ENCODE assay signal across 8 cellular contexts in the genomic region with DNA sequence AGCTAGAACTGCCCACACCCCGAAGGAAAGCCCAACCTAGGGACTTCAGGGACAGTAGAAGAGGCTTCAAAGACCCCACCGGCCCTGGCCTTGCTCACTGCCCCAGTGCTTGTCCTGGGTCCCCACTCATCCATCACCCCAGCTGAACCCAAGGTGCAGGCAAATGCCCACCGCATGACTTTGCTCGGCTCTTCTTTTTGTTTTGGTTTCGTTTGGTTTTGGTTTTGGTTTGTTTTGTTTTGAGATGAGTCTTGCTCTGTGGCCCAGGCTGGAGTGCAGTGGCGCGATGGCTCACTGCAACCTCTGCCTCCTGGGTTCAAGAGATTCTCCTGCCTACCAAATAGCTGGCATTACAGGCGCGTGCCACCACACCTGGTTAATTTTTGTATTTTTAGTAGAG. TPM values are rescaled to one million over a fixed set of nuclear protein-coding genes. Genes with fewer than 3 reads are reported as not detected.
A peak's percentile ranks its signal among the peaks of the same experiment; 100 is the strongest.
DNase-seq lines count a peak whose midpoint lies in the region; ATAC-seq, FAIRE-seq and TF ChIP-seq lines count a peak whose summit lies in the region.

No MANE protein-coding gene starts in this region.

- 4% methylated on average over 9 of the region's 9 CpGs for WGBS in GM12878 (ENCODE audit: insufficient coverage, insufficient replicate concordance, low lambda C conversion rate, missing lambda C conversion rate)

- H3K27ac Mint-ChIP-seq in CD8-positive, alpha-beta memory T cell: peak overlapping the region; percentile 48 to 98 (median 95)

- H3K4me3 Mint-ChIP-seq in CD8-positive, alpha-beta memory T cell: peak overlapping the region; percentile 74 to 93 (median 85)

- DNase-seq in CD8-positive, alpha-beta memory T cell: peak in 1 of 5 donors; percentile 29
- DNase-seq in GM12878 (ENCODE audit: low read depth, low spot score) (peak; percentile 49), COR-L47 (lab: John Stamatoyannopoulos, UW) (no peak), activated gamma-delta T cell (lab: John Stamatoyannopoulos, UW) (no peak), medulla oblongata (ENCODE audit: extremely low spot score) (no peak), retina (no peak)

- TF ChIP-seq EP300 in GM12878 (IDR thresholded peaks at IDR 0.05; ENCODE audit: borderline replicate concordance in 1 of 2, control insufficient read depth in 1 of 2, low read depth in 2 of 2, low read length in 2 of 2): no peak

- peak overlapping the region; percentile 47 for H3K4me3 ChIP-seq in CD8-positive, alpha-beta memory T cell (ENCODE audit: low read length)
- peak overlapping the region; percentile 23; the same call in 1 of the 2 replicates for H3K4me3 ChIP-seq in GM12878

- SMC1A ChIA-PET in GM12878 (lab: Charles Lee; ENCODE audit: uncharacterized antibody, unreplicated experiment): interaction anchor here (0.9 to 2.0 kb wide), 2 partner anchors 10 to 49 kb away, joined by 3 to 6 read pairs; a partner anchor contains a TSS

- ATAC-seq in GM21390 (IDR thresholded peaks at IDR 0.05; ENCODE audit: unreplicated experiment): peak; percentile 95
- peak; percentile 94 for ATAC-seq in HG03565 (IDR thresholded peaks at IDR 0.05; ENCODE audit: unreplicated experiment)
- peak; percentile 95 for ATAC-seq in GM12878

- intact Hi-C loops in GM12878 (cut with micrococcal nuclease; ENCODE audit: unreplicated experiment): no loop called here

- H3K36me3 Mint-ChIP-seq in CD8-positive, alpha-beta memory T cell: peaks cover 0 to 1% (median 0%) of the 10 kb centered on the region in 3 donors

- no peaks in the 10 kb centered on the region for H3K27me3 ChIP-seq in CD8-positive, alpha-beta memory T cell (ENCODE audit: insufficient read depth, low read length, poor library complexity, severe bottlenecking)
- no peaks in the 10 kb centered on the region for H3K27me3 ChIP-seq in GM12878 (replicated peaks in 1 of 2; ENCODE audit: control insufficient read depth in 2 of 2, insufficient read depth in 2 of 2, low read length in 1 of 2)

- POLR2A ChIA-PET in CD8-positive, alpha-beta memory T cell (lab: Charles Lee): interaction anchor here (1.3 to 2.7 kb wide), 2 partner anchors 9 to 114 kb away, joined by 5 to 25 read pairs; a partner anchor contains a TSS
- POLR2A ChIA-PET in GM12878 (lab: Charles Lee): interaction anchor here (1.7 to 1.8 kb wide), 2 partner anchors 8 to 10 kb away, joined by 6 to 10 read pairs; no protein-coding TSS in a partner anchor

- TF ChIP-seq POLR2A in GM12878 (IDR thresholded peaks at IDR 0.05; ENCODE audit: low read depth, low read length): peak; percentile 42; the same call in 1 of the 2 replicates

- peaks cover 14% of the 10 kb centered on the region for H3K4me1 ChIP-seq in CD8-positive, alpha-beta memory T cell (ENCODE audit: insufficient read depth, low read length)
- peaks cover 5% of the 10 kb centered on the region; the same call in 1 of the 2 replicates for H3K4me1 ChIP-seq in GM12878 (ENCODE audit: control insufficient read depth, insufficient read depth, low read length)

- no TSS peak for BruUV-seq in GM12878 (replicated peaks; lab: Mats Ljungman, UMichigan)

- RAD21 ChIA-PET in GM12878 (lab: Charles Lee; ENCODE audit: unreplicated experiment): interaction anchor here (0.6 to 1.1 kb wide), 4 partner anchors 9 to 114 kb away, joined by 3 to 6 read pairs (median 4); a partner anchor contains a TSS

- no peaks in the 10 kb centered on the region for H3K79me2 ChIP-seq in GM12878 (ENCODE audit: control insufficient read depth, insufficient read depth, low read length)

- peak overlapping the region; percentile 47 for H2AFZ ChIP-seq in GM12878 (ENCODE audit: control insufficient read depth, low read depth, low read length)

- H3K4me1 Mint-ChIP-seq in CD8-positive, alpha-beta memory T cell: peaks cover 12 to 31% (median 15%) of the 10 kb centered on the region in 3 donors

- CTCF ChIA-PET in CD8-positive, alpha-beta memory T cell (lab: Charles Lee): interaction anchor here (1.1 to 1.6 kb wide), 4 partner anchors 8 to 89 kb away, joined by 3 to 4 read pairs (median 4); a partner anchor contains a TSS
- CTCF ChIA-PET in GM12878 (lab: Yijun Ruan, JAX): interaction anchor here (0.8 to 1.7 kb wide), 3 partner anchors 9 to 31 kb away, joined by 3 to 5 read pairs (median 4); a partner anchor contains a TSS

- no peaks in the 10 kb centered on the region for H3K9me3 ChIP-seq in CD8-positive, alpha-beta memory T cell (ENCODE audit: low read length)
- H3K9me3 ChIP-seq in GM12878 (replicated peaks; ENCODE audit: control insufficient read depth, insufficient read depth, low read length): no peaks in the 10 kb centered on the region

- peak; percentile 73 for FAIRE-seq in GM12878 (lab: Jason Lieb, UNC)

- no peak overlapping the region for H3K27ac ChIP-seq in CD8-positive, alpha-beta memory T cell (ENCODE audit: low read depth, low read length)
- H3K27ac ChIP-seq in GM12878 (ENCODE audit: control insufficient read depth, insufficient read depth): peak overlapping the region; percentile 24; the same call in 1 of the 2 replicates

- H4K20me1 ChIP-seq in GM12878 (ENCODE audit: control insufficient read depth, insufficient read depth): no peaks in the 10 kb centered on the region

- H3K36me3 ChIP-seq in CD8-positive, alpha-beta memory T cell (ENCODE audit: insufficient read depth, low read length): no peaks in the 10 kb centered on the region
- no peaks in the 10 kb centered on the region for H3K36me3 ChIP-seq in GM12878 (ENCODE audit: control insufficient read depth in 2 of 2, insufficient read depth in 2 of 2, low read length in 1 of 2)

- no peaks in the 10 kb centered on the region for H3K9me3 Mint-ChIP-seq in CD8-positive, alpha-beta memory T cell

- in situ Hi-C loops in GM12878 (cut with MboI): no loop called here

- no peak for TF ChIP-seq RAD21 in GM12878 (IDR thresholded peaks at IDR 0.05; ENCODE audit: insufficient read depth, low read depth, low read length)

- TF ChIP-seq CTCF in GM12878 (IDR thresholded peaks at IDR 0.05 in 2 of 3, conservative IDR thresholded peaks at IDR 0.05 in 1 of 3; ENCODE audit: control insufficient read depth in 2 of 3, extremely low read depth in 1 of 3, insufficient read depth in 1 of 3, low read depth in 3 of 3, low read length in 3 of 3): no peak

- peak overlapping the region; percentile 40; the same call in 1 of the 2 replicates for H3K4me2 ChIP-seq in GM12878 (ENCODE audit: control insufficient read depth, insufficient read depth)

- H3K9ac ChIP-seq in GM12878 (ENCODE audit: control insufficient read depth, insufficient read depth, low read length): no peak overlapping the region

- peaks cover 0 to 3% of the 10 kb centered on the region in 2 donors for H3K27me3 Mint-ChIP-seq in CD8-positive, alpha-beta memory T cell

TF ChIP-seq in GM12878, 131 proteins besides CTCF, POLR2A, EP300 and RAD21 (continues in another document):
- no peak for TF ChIP-seq ZNF24 (IDR thresholded peaks at IDR 0.05)
- no peak for TF ChIP-seq SIN3A (IDR thresholded peaks at IDR 0.05; ENCODE audit: low read depth, low read length)
- TF ChIP-seq SIX5 (IDR thresholded peaks at IDR 0.05; ENCODE audit: low read depth, low read length, severe bottlenecking): no peak

RNA-seq across cellular contexts. Expression of a gene that starts 9.0 kb away (rescaled TPM):
- 1 to 10 TPM; 4.2 to 5.3 TPM for total RNA-seq in CD8-positive, alpha-beta memory T cell
- polyA plus RNA-seq in CD8-positive, alpha-beta memory T cell: 1.2 TPM
- total RNA-seq in GM12878 (2013; cell fraction: nucleolus; rRNA removed): 3.0 and 3.1 TPM in 2 replicates
- total RNA-seq in GM12878 (2014; rRNA removed) (1.6 and 2.1 TPM in 2 replicates), GM12878 (2014; rRNA removed; fragmentation: Illumina TruSeq; extraction: Trizol) (0.92 and 0.94 TPM in 2 replicates), GM12878 (2021) (3.0 and 3.4 TPM in 2 replicates)
- polyA plus RNA-seq in GM12878 (2011; ENCODE audit: low read depth): 1.0 TPM
- polyA plus RNA-seq in GM12878 (2011; rRNA removed) (2.1 and 3.6 TPM in 2 replicates), GM12878 (2014; fragmentation: Illumina TruSeq; extraction: Trizol) (0.68 and 1.2 TPM in 2 replicates), GM12878 (2014; fragmentation: Nextera tagmentation; extraction: Ambion mirVana) (under 1 TPM; 0.03 to 0.07 TPM), GM12878 (2014; rRNA removed) (1.8 and 2.9 TPM in 2 replicates), GM12878 (2016; fragmentation: Nextera tagmentation; extraction: Ambion mirVana) (under 1 TPM; 0.15 to 0.19 TPM)
- 5.1 and 6.1 TPM in 2 replicates for polyA plus RNA-seq in GM12878 (2011; cell fraction: cytosol; rRNA removed)
- 6.0 and 6.8 TPM in 2 replicates for polyA plus RNA-seq in GM12878 (2011; cell fraction: nucleus; rRNA removed)
- 1.3 and 1.5 TPM in 2 replicates for polyA plus RNA-seq in GM12878 (2012)
- polyA minus RNA-seq in GM12878 (2011; rRNA and poly(A)+ RNA removed): 2.9 and 8.9 TPM in 2 replicates
- polyA minus RNA-seq in GM12878 (2011; cell fraction: cytosol; rRNA and poly(A)+ RNA removed): 6.1 and 7.9 TPM in 2 replicates
- polyA minus RNA-seq in GM12878 (2011; cell fraction: nucleus; rRNA and poly(A)+ RNA removed): 1.2 and 2.1 TPM in 2 replicates

RNA-seq across cellular contexts. Expression of a gene that starts 49.9 kb away (rescaled TPM):
- under 1 TPM in 1 of 2 experiments, not detected in 1; 0.04 TPM for total RNA-seq in CD8-positive, alpha-beta memory T cell
- not detected for polyA plus RNA-seq in CD8-positive, alpha-beta memory T cell
- 1.0 and 1.5 TPM in 2 replicates for total RNA-seq in GM12878 (2013; cell fraction: nucleolus; rRNA removed)
- not detected in 2 replicates for total RNA-seq in GM12878 (2014; rRNA removed)
- total RNA-seq in GM12878 (2014; rRNA removed; fragmentation: Illumina TruSeq; extraction: Trizol): not detected in 2 replicates
- not detected in 2 replicates for total RNA-seq in GM12878 (2021)
- polyA plus RNA-seq in GM12878 (2011; ENCODE audit: low read depth): not detected
- 0.03 TPM in 1 of 2 replicates, not detected in the other for polyA plus RNA-seq in GM12878 (2011; rRNA removed)
- polyA plus RNA-seq in GM12878 (2011; cell fraction: cytosol; rRNA removed): 0.03 TPM in 2 replicates
- polyA plus RNA-seq in GM12878 (2011; cell fraction: nucleus; rRNA removed): 0.07 and 0.09 TPM in 2 replicates
- 0.03 TPM in 1 of 2 replicates, not detected in the other for polyA plus RNA-seq in GM12878 (2012)
- not detected in 2 replicates for polyA plus RNA-seq in GM12878 (2014; fragmentation: Illumina TruSeq; extraction: Trizol)
- polyA plus RNA-seq in GM12878 (2014; fragmentation: Nextera tagmentation; extraction: Ambion mirVana): not detected
- polyA plus RNA-seq in GM12878 (2014; rRNA removed): not detected in 2 replicates
- under 1 TPM in 1 of 2 experiments, not detected in 1; 0.09 TPM for polyA plus RNA-seq in GM12878 (2016; fragmentation: Nextera tagmentation; extraction: Ambion mirVana)
- polyA minus RNA-seq in GM12878 (2011; rRNA and poly(A)+ RNA removed): 0.10 TPM in 1 of 2 replicates, not detected in the other
- not detected in 2 replicates for polyA minus RNA-seq in GM12878 (2011; cell fraction: cytosol; rRNA and poly(A)+ RNA removed)
- 0.10 and 0.12 TPM in 2 replicates for polyA minus RNA-seq in GM12878 (2011; cell fraction: nucleus; rRNA and poly(A)+ RNA removed)
